In the genomic region with DNA sequence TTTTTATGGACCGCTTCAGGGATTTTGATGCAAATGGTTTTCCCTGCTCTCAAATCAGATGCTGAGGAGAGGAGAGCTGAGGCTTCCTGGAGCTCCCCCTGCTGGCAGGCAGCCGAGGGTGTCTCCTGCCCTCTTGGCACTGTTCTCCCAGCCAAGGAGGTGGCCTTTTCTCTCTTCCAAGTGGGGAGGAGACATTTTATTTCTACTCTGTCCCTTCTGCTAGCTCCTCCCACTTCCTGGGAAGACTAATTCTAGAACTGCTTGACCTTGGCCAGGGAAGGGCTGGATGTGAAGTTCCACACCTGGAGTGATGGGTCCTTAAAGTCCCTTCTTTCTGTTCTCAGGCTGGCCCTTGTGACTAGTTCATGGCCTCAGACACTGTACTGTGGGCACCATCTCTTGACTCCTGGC, we compare ENCODE assay signal across 8 cellular contexts. TPM values are rescaled to one million over a fixed set of nuclear protein-coding genes. Genes with fewer than 3 reads are reported as not detected.
DNase-seq lines count a peak whose midpoint lies in the region; ATAC-seq and TF ChIP-seq lines count a peak whose summit lies in the region.

No MANE protein-coding gene starts in this region.

- H3K27ac ChIP-seq in neutrophil = no peak overlapping the region

- peak overlapping the region in 1 of 2 donors; percentile 12 for H3K4me3 ChIP-seq in foreskin fibroblast (ENCODE audit: low read depth in 1 of 2, low read length in 2 of 2)
- H3K4me3 ChIP-seq in neutrophil (ENCODE audit: low read depth in 1 of 2, low read length in 1 of 2) = no peak overlapping the region

- TF ChIP-seq CTCF in foreskin fibroblast (IDR thresholded peaks at IDR 0.05; ENCODE audit: low read depth, low read length) (peak; percentile 96), neutrophil (IDR thresholded peaks at IDR 0.05) (peak; percentile 74)

- peaks cover 35% of the 10 kb centered on the region for H3K36me3 ChIP-seq in neutrophil

- no peaks in the 10 kb centered on the region for H3K9me3 ChIP-seq in neutrophil

- no peaks in the 10 kb centered on the region for H3K27me3 ChIP-seq in neutrophil

- peak; percentile 86 for DNase-seq in Caki2 (ENCODE audit: low read depth)
- peak in 68 of 76 experiments; percentile 12 to 78 (median 58) for DNase-seq in HUDEP-2 (lab: John Stamatoyannopoulos, UW; ENCODE audit: unreplicated experiment in 76 of 76)
- peak; percentile 79 for DNase-seq in RPMI8226
- DNase-seq in activated gamma-delta T cell (lab: John Stamatoyannopoulos, UW) = peak; percentile 24
- peak; percentile 91 to 97 for DNase-seq in foreskin fibroblast
- DNase-seq in stromal cell of bone marrow (ENCODE audit: low read depth) = peak; percentile 92

- in situ Hi-C loops in Caki2 (cut with HindIII; ENCODE audit: low pct_unique_long_range_greater_than_20kb, low sequenced_read_pairs) = no loop called here

- no peak for ATAC-seq in HG02759 (IDR thresholded peaks at IDR 0.05; ENCODE audit: unreplicated experiment)

- peaks cover 26 to 28% of the 10 kb centered on the region in 2 experiments for H3K4me1 ChIP-seq in neutrophil (ENCODE audit: control insufficient read depth in 1 of 2, insufficient read depth in 1 of 2, low read depth in 1 of 2, low read length in 1 of 2)

RNA-seq across cellular contexts. Expression of a gene that starts 31.8 kb away (rescaled TPM):
- total RNA-seq in Caki2 (2014; rRNA removed; shearing (Covaris generic); ENCODE audit: low replicate concordance) = 138 and 155 TPM in 2 replicates

RNA-seq across cellular contexts. Expression of a gene that starts 32.4 kb away (rescaled TPM):
- total RNA-seq in Caki2 (2014; rRNA removed; shearing (Covaris generic); ENCODE audit: low replicate concordance) = 14.7 and 19.2 TPM in 2 replicates

RNA-seq across cellular contexts. Expression of a gene that starts 35.0 kb away (rescaled TPM):
- 73.3 and 76.4 TPM in 2 replicates for total RNA-seq in Caki2 (2014; rRNA removed; shearing (Covaris generic); ENCODE audit: low replicate concordance)

Comparison
In these comparisons a context has a peak if more than half of its experiments do, and no peak if none do; other contexts are left out.
1. DNase-seq: peak in every context shown above with its lines; median percentile 94 in foreskin fibroblast; 92 in stromal cell of bone marrow; 86 in Caki2; 79 in RPMI8226; 58 in HUDEP-2; 24 in activated gamma-delta T cell.